11 cellular contexts compared by ENCODE assay signal in the genomic region with DNA sequence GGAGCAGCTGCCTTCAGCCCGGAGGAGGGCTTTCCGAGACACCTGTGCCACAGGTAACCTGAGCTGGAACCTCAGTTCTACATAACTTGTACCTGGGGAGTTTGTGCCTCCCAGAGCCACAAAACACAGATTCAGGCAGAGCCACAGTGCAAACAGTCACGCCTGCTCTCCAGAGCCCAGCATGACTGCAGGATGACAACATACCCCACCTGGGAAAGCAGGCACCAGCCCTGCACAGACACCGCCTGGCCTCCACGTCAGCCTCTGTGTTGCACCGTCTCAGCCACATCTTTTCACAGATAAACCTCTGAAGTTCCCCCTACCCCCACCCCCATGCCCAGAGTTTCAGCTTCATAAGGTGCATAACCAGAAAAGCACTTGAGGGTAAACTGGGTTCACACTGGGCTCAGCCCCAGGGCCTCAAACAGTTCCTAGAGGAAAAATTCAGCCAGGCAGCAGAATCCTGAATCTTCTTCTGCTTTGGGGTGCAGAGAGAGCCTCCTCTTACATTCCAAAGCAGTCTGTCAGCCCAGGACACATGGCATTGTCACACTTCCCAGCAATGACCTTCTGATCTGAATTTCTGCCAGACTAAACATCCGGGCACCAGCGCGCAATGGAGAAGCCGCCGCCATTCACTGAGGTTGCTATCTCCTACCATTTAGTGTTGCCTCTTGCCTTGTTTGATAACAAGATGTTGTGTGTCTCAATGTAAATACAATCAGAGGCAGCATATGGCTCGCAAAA.
DNase-seq lines count a peak whose midpoint lies in the region; ATAC-seq, FAIRE-seq and TF ChIP-seq lines count a peak whose summit lies in the region.
"Had no signal": no experiment of that assay in that cellular context is flagged by ENCODE, and none has a peak within 500 bp of the region (broad histone marks: within the 10 kb centered on the region; RNA-seq: fewer than 3 reads in every experiment).

No MANE protein-coding gene starts in this region.

- H3K9me3 ChIP-seq in K562 (replicated peaks; ENCODE audit: control insufficient read depth, insufficient read depth, low read depth, low read length) = no peaks in the 10 kb centered on the region

- H3K9me1 ChIP-seq in K562 (ENCODE audit: control insufficient read depth, insufficient read depth, low read length) = no peaks in the 10 kb centered on the region

- CTCF ChIA-PET in K562 (lab: Yijun Ruan, JAX; ENCODE audit: low intra/inter-chr PET ratio) = no interaction called here
- CTCF ChIA-PET in activated CD4-positive, alpha-beta memory T cell treated with anti-CD3 and anti-CD28 coated beads for 36 hours (lab: Charles Lee) = no interaction called here

- no TSS peak for BruUV-seq in K562 (replicated peaks; lab: Mats Ljungman, UMichigan)

- no peaks in the 10 kb centered on the region for H3K9me3 Mint-ChIP-seq in activated CD4-positive, alpha-beta memory T cell treated with anti-CD3 and anti-CD28 coated beads for 36 hours
- H3K9me3 Mint-ChIP-seq in activated T-helper 2 cell treated with anti-CD3 and anti-CD28 coated beads, Interferon-gamma antibody, Interleukin-2, Interleukin-4, amounts not matched to agents 10 μg/mL and 5 μg/mL and 100 μg/mL, durations not matched to agents 14 hours and 24 hours and 36 hours = no peaks in the 10 kb centered on the region

- H3K27ac Mint-ChIP-seq in activated CD4-positive, alpha-beta memory T cell treated with anti-CD3 and anti-CD28 coated beads for 36 hours = no peak overlapping the region
- no peak overlapping the region for H3K27ac Mint-ChIP-seq in activated T-helper 2 cell treated with anti-CD3 and anti-CD28 coated beads, Interferon-gamma antibody, Interleukin-2, Interleukin-4, amounts not matched to agents 10 μg/mL and 5 μg/mL and 100 μg/mL, durations not matched to agents 14 hours and 24 hours and 36 hours

- H3K4me1 Mint-ChIP-seq in activated CD4-positive, alpha-beta memory T cell treated with anti-CD3 and anti-CD28 coated beads for 36 hours (ENCODE audit: low read depth) = peaks cover 4% of the 10 kb centered on the region
- peaks cover 19% of the 10 kb centered on the region for H3K4me1 Mint-ChIP-seq in activated T-helper 2 cell treated with anti-CD3 and anti-CD28 coated beads, Interferon-gamma antibody, Interleukin-2, Interleukin-4, amounts not matched to agents 10 μg/mL and 5 μg/mL and 100 μg/mL, durations not matched to agents 14 hours and 24 hours and 36 hours (ENCODE audit: low read depth)

- H2AFZ ChIP-seq in K562 (ENCODE audit: low read depth, low read length) = peak overlapping the region; percentile 81

- H3K36me3 Mint-ChIP-seq in activated CD4-positive, alpha-beta memory T cell treated with anti-CD3 and anti-CD28 coated beads for 36 hours = no peaks in the 10 kb centered on the region
- H3K36me3 Mint-ChIP-seq in activated T-helper 2 cell treated with anti-CD3 and anti-CD28 coated beads, Interferon-gamma antibody, Interleukin-2, Interleukin-4, amounts not matched to agents 10 μg/mL and 5 μg/mL and 100 μg/mL, durations not matched to agents 14 hours and 24 hours and 36 hours (ENCODE audit: low read depth) = no peaks in the 10 kb centered on the region

- H4K20me1 ChIP-seq in K562 (replicated peaks; ENCODE audit: control insufficient read depth, insufficient read depth, low read length) = no peaks in the 10 kb centered on the region

- intact Hi-C loops in Right ventricle myocardium inferior (cut with DNase I) (no loop called here), cardiac septum (cut with DNase I) (loop anchor here (5.0 kb wide), 1 partner anchor 357 kb away; no protein-coding TSS in a partner anchor), K562 (cut with micrococcal nuclease) (no loop called here)
- intact Hi-C loops in activated CD4-positive, alpha-beta memory T cell treated with anti-CD3 and anti-CD28 coated beads for 36 hours (cut with micrococcal nuclease) = no loop called here
- intact Hi-C loops in activated T-helper 2 cell treated with anti-CD3 and anti-CD28 coated beads, Interferon-gamma antibody, Interleukin-2, Interleukin-4, amounts not matched to agents 10 μg/mL and 5 μg/mL and 100 μg/mL, durations not matched to agents 14 hours and 24 hours and 36 hours (cut with micrococcal nuclease) = no loop called here

- peak overlapping the region in 1 of 2 experiments; percentile 13; a peak in 2 of 4 replicates for H3K9ac ChIP-seq in K562 (ENCODE audit: insufficient read depth in 1 of 2, low read depth in 2 of 2, low read length in 2 of 2)

- no peak for TF ChIP-seq EP300 in K562 (IDR thresholded peaks at IDR 0.05; ENCODE audit: low read length)

- TF ChIP-seq CTCF in K562 (IDR thresholded peaks at IDR 0.05 in 2 of 3, conservative IDR thresholded peaks at IDR 0.05 in 1 of 3; ENCODE audit: insufficient read depth in 2 of 3, low read depth in 1 of 3, low read length in 3 of 3) = no peak

- H3K79me2 ChIP-seq in K562 (ENCODE audit: control insufficient read depth, insufficient read depth, low read length) = no peaks in the 10 kb centered on the region

- DNase-seq in Right ventricle myocardium inferior (ENCODE audit: missing footprints) (no peak), cardiac septum (ENCODE audit: low spot score) (no peak), K562 (ENCODE audit: extremely low read depth in 1 of 4, low spot score in 3 of 4) (peak in 2 of 4 experiments; percentile 36 to 39), kidney tubule cell (ENCODE audit: low spot score) (peak; percentile 83), retina (no peak)
- DNase-seq in activated CD4-positive, alpha-beta memory T cell treated with anti-CD3 and anti-CD28 coated beads for 36 hours = no peak
- no peak for DNase-seq in activated T-helper 2 cell treated with anti-CD3 and anti-CD28 coated beads, Interferon-gamma antibody, Interleukin-2, Interleukin-4, amounts not matched to agents 10 μg/mL and 5 μg/mL and 100 μg/mL, durations not matched to agents 14 hours and 24 hours and 36 hours (ENCODE audit: low spot score)
- DNase-seq: activated T-cell treated with anti-CD3 and anti-CD28 coated beads, Interleukin-2, amount 50 U/mL, for 48 hours; hypothalamus; stimulated activated CD4-positive, alpha-beta T cell treated with anti-CD3 and anti-CD28 coated beads, Interleukin-4, amount 100 ng/mL, for 24 hours had no signal

- no peak overlapping the region for H3K4me3 ChIP-seq in K562

- H3K4me2 ChIP-seq in K562 (ENCODE audit: insufficient read depth, low read length) = no peak overlapping the region

- peaks cover 5 to 24% of the 10 kb centered on the region in 2 experiments; a peak in 4 of 5 replicates for H3K4me1 ChIP-seq in K562 (replicated peaks in 1 of 2; ENCODE audit: control insufficient read depth in 2 of 2, insufficient read depth in 2 of 2, low read length in 2 of 2)

- no peak overlapping the region for H3K4me3 Mint-ChIP-seq in activated CD4-positive, alpha-beta memory T cell treated with anti-CD3 and anti-CD28 coated beads for 36 hours
- H3K4me3 Mint-ChIP-seq in activated T-helper 2 cell treated with anti-CD3 and anti-CD28 coated beads, Interferon-gamma antibody, Interleukin-2, Interleukin-4, amounts not matched to agents 10 μg/mL and 5 μg/mL and 100 μg/mL, durations not matched to agents 14 hours and 24 hours and 36 hours (ENCODE audit: low read depth) = no peak overlapping the region

- no peaks in the 10 kb centered on the region for H3K36me3 ChIP-seq in K562 (ENCODE audit: control insufficient read depth, insufficient read depth, low read length)

- no peak overlapping the region for H3K27ac ChIP-seq in K562 (ENCODE audit: extremely low read depth, low read depth, low read length)

- WGBS in K562 (ENCODE audit: insufficient coverage, low coverage, missing lambda C conversion rate) = 40% methylated on average over 12 of the region's 12 CpGs

- TF ChIP-seq RAD21 in K562 (CRISPR knock-in tag; conservative IDR thresholded peaks at IDR 0.05 in 1 of 2, IDR thresholded peaks at IDR 0.05 in 1 of 2) = no peak

- no peak for TF ChIP-seq POLR2A in K562 (conservative IDR thresholded peaks at IDR 0.05)

- FAIRE-seq in K562 (lab: Jason Lieb, UNC) = no peak

- H3K27me3 Mint-ChIP-seq in activated CD4-positive, alpha-beta memory T cell treated with anti-CD3 and anti-CD28 coated beads for 36 hours = no peaks in the 10 kb centered on the region
- no peaks in the 10 kb centered on the region for H3K27me3 Mint-ChIP-seq in activated T-helper 2 cell treated with anti-CD3 and anti-CD28 coated beads, Interferon-gamma antibody, Interleukin-2, Interleukin-4, amounts not matched to agents 10 μg/mL and 5 μg/mL and 100 μg/mL, durations not matched to agents 14 hours and 24 hours and 36 hours (ENCODE audit: low read depth)

- in situ Hi-C loops in K562 (cut with MboI) = no loop called here

- ATAC-seq in Right ventricle myocardium inferior (peak; percentile 57), K562 (peak; percentile 63), GM19328 (IDR thresholded peaks at IDR 0.05; ENCODE audit: unreplicated experiment) (no peak)

- no peaks in the 10 kb centered on the region; a peak in 1 of 5 replicates for H3K27me3 ChIP-seq in K562 (ENCODE audit: control insufficient read depth in 2 of 2, insufficient read depth in 2 of 2, low read length in 2 of 2)

- POLR2A ChIA-PET in K562 (lab: Yijun Ruan, JAX) = interaction anchor here (0.5 to 1.5 kb wide), 2 partner anchors 8 to 9 kb away, joined by 3 to 4 read pairs; no protein-coding TSS in a partner anchor
- POLR2A ChIA-PET in activated CD4-positive, alpha-beta memory T cell treated with anti-CD3 and anti-CD28 coated beads for 36 hours (lab: Charles Lee) = no interaction called here

TF ChIP-seq in K562, 482 proteins besides CTCF, POLR2A, EP300 and RAD21 (continues in another document):
- TF ChIP-seq, protein P1, sequence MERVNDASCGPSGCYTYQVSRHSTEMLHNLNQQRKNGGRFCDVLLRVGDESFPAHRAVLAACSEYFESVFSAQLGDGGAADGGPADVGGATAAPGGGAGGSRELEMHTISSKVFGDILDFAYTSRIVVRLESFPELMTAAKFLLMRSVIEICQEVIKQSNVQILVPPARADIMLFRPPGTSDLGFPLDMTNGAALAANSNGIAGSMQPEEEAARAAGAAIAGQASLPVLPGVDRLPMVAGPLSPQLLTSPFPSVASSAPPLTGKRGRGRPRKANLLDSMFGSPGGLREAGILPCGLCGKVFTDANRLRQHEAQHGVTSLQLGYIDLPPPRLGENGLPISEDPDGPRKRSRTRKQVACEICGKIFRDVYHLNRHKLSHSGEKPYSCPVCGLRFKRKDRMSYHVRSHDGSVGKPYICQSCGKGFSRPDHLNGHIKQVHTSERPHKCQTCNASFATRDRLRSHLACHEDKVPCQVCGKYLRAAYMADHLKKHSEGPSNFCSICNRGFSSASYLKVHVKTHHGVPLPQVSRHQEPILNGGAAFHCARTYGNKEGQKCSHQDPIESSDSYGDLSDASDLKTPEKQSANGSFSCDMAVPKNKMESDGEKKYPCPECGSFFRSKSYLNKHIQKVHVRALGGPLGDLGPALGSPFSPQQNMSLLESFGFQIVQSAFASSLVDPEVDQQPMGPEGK (CRISPR knock-in tag; IDR thresholded peaks at IDR 0.05; ENCODE audit: borderline replicate concordance) = no peak
- no peak for TF ChIP-seq JUND (IDR thresholded peaks at IDR 0.05; ENCODE audit: borderline replicate concordance, low read depth, low read length)
- 0 out of 3 replicates have a peak, but pooled peaks have one; percentile 18 for TF ChIP-seq JUND (tag; IDR thresholded peaks at IDR 0.05; ENCODE audit: borderline replicate concordance, low read depth, low read length)
